Comparison of ENCODE assay signal across 11 cellular contexts in the genomic region with DNA sequence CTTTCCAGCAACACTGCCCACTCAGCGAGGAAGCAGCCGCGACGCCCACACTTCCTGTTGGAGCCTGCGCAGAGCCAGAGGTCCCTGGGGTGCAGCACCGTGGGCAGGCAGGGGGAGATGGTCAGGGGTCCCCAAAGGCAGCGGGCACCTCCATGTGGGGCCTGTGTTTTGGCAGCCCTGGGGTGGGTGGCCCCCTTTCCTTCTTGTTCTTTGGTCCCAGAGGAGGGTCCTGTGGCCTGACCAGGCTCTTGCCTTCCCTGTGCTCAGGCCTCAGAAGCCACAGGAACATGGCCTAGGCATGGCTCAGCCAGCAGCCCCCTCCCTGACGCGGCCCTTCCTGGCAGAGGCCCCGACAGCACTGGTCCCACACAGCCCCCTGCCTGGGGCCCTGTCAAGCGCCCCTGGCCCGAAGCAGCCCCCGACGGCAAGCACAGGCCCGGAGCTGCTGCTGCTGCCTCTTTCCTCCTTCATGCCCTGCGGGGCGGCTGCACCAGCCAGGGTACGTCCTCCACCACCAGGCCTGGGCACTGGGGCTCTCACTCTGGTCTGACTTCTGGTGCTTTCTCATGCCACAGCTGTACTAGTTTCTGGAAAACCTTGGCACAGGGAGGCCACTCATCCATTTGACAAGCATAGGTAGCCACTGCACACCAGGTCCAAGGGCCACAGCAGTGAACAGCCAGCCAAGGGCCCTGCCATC. TPM values are rescaled to one million over a fixed set of nuclear protein-coding genes. Genes with fewer than 3 reads are reported as not detected.
DNase-seq lines count a peak whose midpoint lies in the region; ATAC-seq and TF ChIP-seq lines count a peak whose summit lies in the region.
"Had no signal": no experiment of that assay in that cellular context is flagged by ENCODE, and none has a peak within 500 bp of the region (broad histone marks: within the 10 kb centered on the region; RNA-seq: fewer than 3 reads in every experiment).

No MANE protein-coding gene starts in this region.

- intact Hi-C loops in A673 (cut with micrococcal nuclease; ENCODE audit: unreplicated experiment): no loop called here
- intact Hi-C loops in CD4-positive, alpha-beta T cell (cut with DNase I, micrococcal nuclease): no loop called here
- intact Hi-C loops in activated T-helper 1 cell treated with anti-CD3 and anti-CD28 coated beads, Interleukin-12 subunit alpha, Interleukin-12 subunit beta, Interleukin-2, Interleukin-4 antibody, amounts not matched to agents 30 ng/mL and 10 ng/mL and 1 ng/mL, durations not matched to agents 14 hours and 24 hours and 36 hours (cut with micrococcal nuclease): no loop called here

- CTCF ChIA-PET in A673 (lab: Charles Lee): no interaction called here
- CTCF ChIA-PET in CD4-positive, alpha-beta T cell (lab: Charles Lee): interaction anchor here (1.1 kb wide), 1 partner anchor 18 kb away, joined by 3 read pairs; no protein-coding TSS in a partner anchor

- POLR2A ChIA-PET in A673 (lab: Charles Lee; ENCODE audit: low non-redundant PET): no interaction called here
- POLR2A ChIA-PET in CD4-positive, alpha-beta T cell (lab: Charles Lee): no interaction called here

- H3K4me1 ChIP-seq in A673 (ENCODE audit: insufficient read depth, low read length, poor library complexity, severe bottlenecking): no peaks in the 10 kb centered on the region

- peaks cover 82% of the 10 kb centered on the region for H3K36me3 Mint-ChIP-seq in CD4-positive, alpha-beta T cell (ENCODE audit: low read depth)
- H3K36me3 Mint-ChIP-seq in activated T-helper 1 cell treated with anti-CD3 and anti-CD28 coated beads, Interleukin-12 subunit alpha, Interleukin-12 subunit beta, Interleukin-2, Interleukin-4 antibody, amounts not matched to agents 30 ng/mL and 10 ng/mL and 1 ng/mL, durations not matched to agents 14 hours and 24 hours and 36 hours (ENCODE audit: low read depth): peaks cover 44% of the 10 kb centered on the region
- peaks cover 12 to 15% of the 10 kb centered on the region in 2 donors for H3K36me3 Mint-ChIP-seq in naive B cell

- no peaks in the 10 kb centered on the region for H3K9me3 ChIP-seq in A673 (ENCODE audit: low read depth, low read length, poor library complexity, severe bottlenecking)
- H3K9me3 ChIP-seq in CD4-positive, alpha-beta T cell (ENCODE audit: control insufficient read depth, low read length): no peaks in the 10 kb centered on the region
- H3K9me3 ChIP-seq: gastrocnemius medialis had no signal

- H3K4me1 Mint-ChIP-seq in CD4-positive, alpha-beta T cell (ENCODE audit: low read depth): peaks cover 7% of the 10 kb centered on the region
- H3K4me1 Mint-ChIP-seq in activated T-helper 1 cell treated with anti-CD3 and anti-CD28 coated beads, Interleukin-12 subunit alpha, Interleukin-12 subunit beta, Interleukin-2, Interleukin-4 antibody, amounts not matched to agents 30 ng/mL and 10 ng/mL and 1 ng/mL, durations not matched to agents 14 hours and 24 hours and 36 hours (ENCODE audit: low read depth): peaks cover 13% of the 10 kb centered on the region
- peaks cover 20 to 39% (median 28%) of the 10 kb centered on the region in 3 donors for H3K4me1 Mint-ChIP-seq in naive B cell

- BruUV-seq in A673 (replicated peaks; lab: Mats Ljungman, UMichigan): no TSS peak

- H3K27ac Mint-ChIP-seq in CD4-positive, alpha-beta T cell: peak overlapping the region; percentile 59
- peak overlapping the region; percentile 78 for H3K27ac Mint-ChIP-seq in activated T-helper 1 cell treated with anti-CD3 and anti-CD28 coated beads, Interleukin-12 subunit alpha, Interleukin-12 subunit beta, Interleukin-2, Interleukin-4 antibody, amounts not matched to agents 30 ng/mL and 10 ng/mL and 1 ng/mL, durations not matched to agents 14 hours and 24 hours and 36 hours
- peak overlapping the region in 4 of 6 donors; percentile 42 to 92 (median 77) for H3K27ac Mint-ChIP-seq in naive B cell

- no peaks in the 10 kb centered on the region for H3K27me3 ChIP-seq in A673 (replicated peaks; ENCODE audit: insufficient read depth, low read depth, low read length, poor library complexity)
- H3K27me3 ChIP-seq in CD4-positive, alpha-beta T cell (ENCODE audit: control insufficient read depth, insufficient read depth, low read length): no peaks in the 10 kb centered on the region
- H3K27me3 ChIP-seq: gastrocnemius medialis had no signal

- H3K27me3 Mint-ChIP-seq in CD4-positive, alpha-beta T cell: no peaks in the 10 kb centered on the region
- no peaks in the 10 kb centered on the region for H3K27me3 Mint-ChIP-seq in activated T-helper 1 cell treated with anti-CD3 and anti-CD28 coated beads, Interleukin-12 subunit alpha, Interleukin-12 subunit beta, Interleukin-2, Interleukin-4 antibody, amounts not matched to agents 30 ng/mL and 10 ng/mL and 1 ng/mL, durations not matched to agents 14 hours and 24 hours and 36 hours (ENCODE audit: insufficient read depth)
- no peaks in the 10 kb centered on the region for H3K27me3 Mint-ChIP-seq in naive B cell

- ATAC-seq in CD4-positive, alpha-beta T cell (ENCODE audit: poor library complexity): no peak
- ATAC-seq in naive B cell (ENCODE audit: low read depth in 2 of 2): no peak
- ATAC-seq in GM18505 (IDR thresholded peaks at IDR 0.05; ENCODE audit: unreplicated experiment): no peak
- ATAC-seq: gastrocnemius medialis had no signal

- H3K4me3 ChIP-seq in A673 (ENCODE audit: low read depth, low read length, poor library complexity, severe bottlenecking): no peak overlapping the region
- H3K4me3 ChIP-seq: gastrocnemius medialis had no signal

- H3K4me3 Mint-ChIP-seq in CD4-positive, alpha-beta T cell: no peak overlapping the region
- H3K4me3 Mint-ChIP-seq in activated T-helper 1 cell treated with anti-CD3 and anti-CD28 coated beads, Interleukin-12 subunit alpha, Interleukin-12 subunit beta, Interleukin-2, Interleukin-4 antibody, amounts not matched to agents 30 ng/mL and 10 ng/mL and 1 ng/mL, durations not matched to agents 14 hours and 24 hours and 36 hours: no peak overlapping the region
- peak overlapping the region in 1 of 8 donors; percentile 24 for H3K4me3 Mint-ChIP-seq in naive B cell

- H3K27ac ChIP-seq in A673 (ENCODE audit: low read depth, low read length, poor library complexity, severe bottlenecking): peak overlapping the region; percentile 16
- no peak overlapping the region for H3K27ac ChIP-seq in CD4-positive, alpha-beta T cell (ENCODE audit: low read depth, low read length)
- H3K27ac ChIP-seq: gastrocnemius medialis had no signal

- no peaks in the 10 kb centered on the region for H3K9me3 Mint-ChIP-seq in CD4-positive, alpha-beta T cell
- H3K9me3 Mint-ChIP-seq in activated T-helper 1 cell treated with anti-CD3 and anti-CD28 coated beads, Interleukin-12 subunit alpha, Interleukin-12 subunit beta, Interleukin-2, Interleukin-4 antibody, amounts not matched to agents 30 ng/mL and 10 ng/mL and 1 ng/mL, durations not matched to agents 14 hours and 24 hours and 36 hours: no peaks in the 10 kb centered on the region
- H3K9me3 Mint-ChIP-seq in naive B cell: no peaks in the 10 kb centered on the region

- TF ChIP-seq POLR2A in GM18505 (IDR thresholded peaks at IDR 0.05; ENCODE audit: borderline replicate concordance, extremely low read depth, insufficient read depth, insufficient read length): no peak

- H3K36me3 ChIP-seq in A673 (ENCODE audit: insufficient read depth, low read length, poor library complexity, severe bottlenecking): peaks cover 10% of the 10 kb centered on the region

- DNase-seq in A673 (ENCODE audit: low spot score) (no peak), naive B cell (no peak), NCI-H2196 (lab: John Stamatoyannopoulos, UW; ENCODE audit: unreplicated experiment) (no peak), NCI-H82 treated with DMSO at 0.1 percent for 48 hours (lab: John Stamatoyannopoulos, UW; ENCODE audit: unreplicated experiment) (no peak), HPDE6-E6E7 (ENCODE audit: extremely low spot score) (no peak)
- DNase-seq in CD4-positive, alpha-beta T cell: no peak
- no peak for DNase-seq in activated T-helper 1 cell treated with anti-CD3 and anti-CD28 coated beads, Interleukin-12 subunit alpha, Interleukin-12 subunit beta, Interleukin-2, Interleukin-4 antibody, amounts not matched to agents 30 ng/mL and 10 ng/mL and 1 ng/mL, durations not matched to agents 14 hours and 24 hours and 36 hours (ENCODE audit: low spot score)
- DNase-seq: activated CD8-positive, alpha-beta memory T cell treated with anti-CD3 and anti-CD28 coated beads, Interleukin-2, amount 50 U/mL, for 4 hours; gastrocnemius medialis; MM.1S had no signal

- no peak for TF ChIP-seq CTCF in A673 (conservative IDR thresholded peaks at IDR 0.05; ENCODE audit: low read depth, low read length)
- no peak for TF ChIP-seq CTCF in CD4-positive, alpha-beta T cell (IDR thresholded peaks at IDR 0.05)

RNA-seq across cellular contexts. Expression of a gene that starts 47.1 kb away (rescaled TPM):
- 39.0 and 40.8 TPM in 2 replicates for total RNA-seq in A673 (2021)
- total RNA-seq in CD4-positive, alpha-beta T cell: 10 to 100 TPM; 23.4 to 25.3 TPM
- 43.8 and 43.9 TPM in 2 replicates for total RNA-seq in activated T-helper 1 cell treated with anti-CD3 and anti-CD28 coated beads, Interleukin-12 subunit alpha, Interleukin-12 subunit beta, Interleukin-2, Interleukin-4 antibody, amounts not matched to agents 30 ng/mL and 10 ng/mL and 1 ng/mL, durations not matched to agents 14 hours and 24 hours and 36 hours
- polyA plus RNA-seq in naive B cell (ENCODE audit: low read depth in 6 of 6): 10 to 100 TPM; 14.9 to 23.1 (median 18.9) TPM
